In the genomic region with DNA sequence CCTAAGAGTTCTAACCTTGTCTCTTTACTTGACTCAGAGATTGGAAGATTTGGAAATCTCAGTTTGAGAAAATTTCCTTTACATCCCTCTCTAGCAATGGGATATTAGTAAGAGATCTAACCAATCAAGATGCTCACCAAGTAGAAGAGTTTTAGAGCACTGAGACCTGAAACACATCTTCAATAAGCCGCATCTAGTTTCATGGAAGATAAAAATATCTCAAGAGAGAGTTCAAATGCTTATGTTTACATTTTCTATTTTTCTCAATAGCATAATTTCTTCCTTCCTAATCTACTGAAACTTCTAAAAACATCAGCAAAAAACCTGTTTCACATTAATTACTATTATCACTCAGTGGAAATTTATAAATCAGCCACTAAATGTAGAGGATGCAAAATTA, we compare ENCODE assay signal across 28 cellular contexts.
"Had no signal": no experiment of that assay in that cellular context is flagged by ENCODE, and none has a peak within 500 bp of the region (broad histone marks: within the 10 kb centered on the region; RNA-seq: fewer than 3 reads in every experiment).

No MANE protein-coding gene starts in this region.

- H3K27me3 Mint-ChIP-seq: naive thymus-derived CD8-positive, alpha-beta T cell; progenitor cell of endocrine pancreas; stimulated activated naive B cell treated with anti-CD40 and anti-IgM and Interleukin-4, amounts not matched to agents 10 μg/mL and 1 μg/mL and 100 μg/mL, for 72 hours; stimulated activated naive CD8-positive, alpha-beta T cell treated with anti-CD3 and anti-CD28 coated beads, Interleukin-15, Interleukin-2, amounts not matched to agents 100 ng/mL and 50 ng/mL, for 24 hours had no signal

- H3K9me3 Mint-ChIP-seq: naive thymus-derived CD8-positive, alpha-beta T cell; nephron; neural progenitor cell; stimulated activated effector memory CD8-positive, alpha-beta T cell treated with anti-CD3 and anti-CD28 coated beads, Interleukin-12 subunit alpha, Interleukin-12 subunit beta, amount 100 ng/mL, for 72 hours; stimulated activated naive B cell treated with anti-CD40 and anti-IgM and Interleukin-4, amounts not matched to agents 10 μg/mL and 1 μg/mL and 100 μg/mL, for 72 hours; stimulated activated naive CD8-positive, alpha-beta T cell treated with anti-CD3 and anti-CD28 coated beads, Interleukin-15, Interleukin-2, amounts not matched to agents 100 ng/mL and 50 ng/mL, for 24 hours had no signal

- H3K27me3 ChIP-seq: neural progenitor cell, ovary, right lobe of liver, sigmoid colon, stomach, thyroid gland, tibial nerve, upper lobe of left lung, uterus had no signal

- H3K4me3 ChIP-seq: neural progenitor cell, ovary, psoas muscle, right lobe of liver, sigmoid colon, stomach, thoracic aorta, thyroid gland, tibial nerve, upper lobe of left lung, uterus had no signal

- H3K4me1 Mint-ChIP-seq: stimulated activated effector memory CD8-positive, alpha-beta T cell treated with anti-CD3 and anti-CD28 coated beads, Interleukin-12 subunit alpha, Interleukin-12 subunit beta, amount 100 ng/mL, for 72 hours; stimulated activated naive B cell treated with anti-CD40 and anti-IgM and Interleukin-4, amounts not matched to agents 10 μg/mL and 1 μg/mL and 100 μg/mL, for 72 hours had no signal

- H3K4me3 Mint-ChIP-seq: naive thymus-derived CD8-positive, alpha-beta T cell; nephron; neural progenitor cell; stimulated activated effector memory CD8-positive, alpha-beta T cell treated with anti-CD3 and anti-CD28 coated beads, Interleukin-12 subunit alpha, Interleukin-12 subunit beta, amount 100 ng/mL, for 72 hours; stimulated activated naive B cell treated with anti-CD40 and anti-IgM and Interleukin-4, amounts not matched to agents 10 μg/mL and 1 μg/mL and 100 μg/mL, for 72 hours; stimulated activated naive CD8-positive, alpha-beta T cell treated with anti-CD3 and anti-CD28 coated beads, Interleukin-15, Interleukin-2, amounts not matched to agents 100 ng/mL and 50 ng/mL, for 24 hours had no signal

- H3K9me3 ChIP-seq: ovary, psoas muscle, right lobe of liver, sigmoid colon, stomach, thoracic aorta, thyroid gland, tibial nerve, upper lobe of left lung, uterus had no signal

- H3K27ac Mint-ChIP-seq: naive thymus-derived CD8-positive, alpha-beta T cell; nephron; neural progenitor cell; stimulated activated effector memory CD8-positive, alpha-beta T cell treated with anti-CD3 and anti-CD28 coated beads, Interleukin-12 subunit alpha, Interleukin-12 subunit beta, amount 100 ng/mL, for 72 hours; stimulated activated naive B cell treated with anti-CD40 and anti-IgM and Interleukin-4, amounts not matched to agents 10 μg/mL and 1 μg/mL and 100 μg/mL, for 72 hours; stimulated activated naive CD8-positive, alpha-beta T cell treated with anti-CD3 and anti-CD28 coated beads, Interleukin-15, Interleukin-2, amounts not matched to agents 100 ng/mL and 50 ng/mL, for 24 hours had no signal

- H3K4me2 ChIP-seq: neural progenitor cell had no signal

- H3K36me3 ChIP-seq: ovary, right lobe of liver, sigmoid colon, thoracic aorta, thyroid gland, tibial nerve, uterus had no signal

- H3K4me1 ChIP-seq: parathyroid adenoma, uterus had no signal

- H3K9ac ChIP-seq: neural progenitor cell, parathyroid adenoma had no signal

- DNase-seq: naive thymus-derived CD8-positive, alpha-beta T cell; occipital lobe; ovary; posterior cingulate gyrus; psoas muscle; right cardiac atrium; right lobe of liver; sigmoid colon; small intestine; stimulated activated CD4-positive, alpha-beta T cell treated with anti-CD3 and anti-CD28 coated beads, Interleukin-15, amount 100 ng/mL, for 24 hours; stimulated activated CD4-positive, alpha-beta T cell treated with anti-CD3 and anti-CD28 coated beads, Interleukin-2, amount 100 ng/mL, for 24 hours; stimulated activated CD4-positive, alpha-beta T cell treated with anti-CD3 and anti-CD28 coated beads, Interleukin-2, amount 100 ng/mL, for 48 hours; stimulated activated CD4-positive, alpha-beta T cell treated with anti-CD3 and anti-CD28 coated beads, Interleukin-4, amount 100 ng/mL, for 24 hours; stimulated activated naive B cell treated with anti-CD40 and anti-IgM and Interleukin-4, amounts not matched to agents 10 μg/mL and 1 μg/mL and 100 μg/mL, for 72 hours; stimulated activated naive CD4-positive, alpha-beta T cell treated with Interleukin-2 at 50 U/mL for 16 hours; stomach; thyroid gland; trophoblast cell; upper lobe of left lung; uterus had no signal

- ATAC-seq: naive thymus-derived CD8-positive, alpha-beta T cell; psoas muscle; right cardiac atrium; right lobe of liver; stimulated activated effector memory CD8-positive, alpha-beta T cell treated with anti-CD3 and anti-CD28 coated beads, Interleukin-12 subunit alpha, Interleukin-12 subunit beta, amount 100 ng/mL, for 72 hours; stimulated activated naive B cell treated with anti-CD40 and anti-IgM and Interleukin-4, amounts not matched to agents 10 μg/mL and 1 μg/mL and 100 μg/mL, for 72 hours had no signal

- H3K79me2 ChIP-seq: parathyroid adenoma had no signal

- H2AFZ ChIP-seq: neural progenitor cell, parathyroid adenoma had no signal

- H3K27ac ChIP-seq: neural progenitor cell, ovary, parathyroid adenoma, psoas muscle, right lobe of liver, sigmoid colon, stomach, thoracic aorta, thyroid gland, upper lobe of left lung, uterus had no signal

- H3K36me3 Mint-ChIP-seq: naive thymus-derived CD8-positive, alpha-beta T cell; stimulated activated effector memory CD8-positive, alpha-beta T cell treated with anti-CD3 and anti-CD28 coated beads, Interleukin-12 subunit alpha, Interleukin-12 subunit beta, amount 100 ng/mL, for 72 hours had no signal
